25 cellular contexts compared by ENCODE assay signal in the genomic region with DNA sequence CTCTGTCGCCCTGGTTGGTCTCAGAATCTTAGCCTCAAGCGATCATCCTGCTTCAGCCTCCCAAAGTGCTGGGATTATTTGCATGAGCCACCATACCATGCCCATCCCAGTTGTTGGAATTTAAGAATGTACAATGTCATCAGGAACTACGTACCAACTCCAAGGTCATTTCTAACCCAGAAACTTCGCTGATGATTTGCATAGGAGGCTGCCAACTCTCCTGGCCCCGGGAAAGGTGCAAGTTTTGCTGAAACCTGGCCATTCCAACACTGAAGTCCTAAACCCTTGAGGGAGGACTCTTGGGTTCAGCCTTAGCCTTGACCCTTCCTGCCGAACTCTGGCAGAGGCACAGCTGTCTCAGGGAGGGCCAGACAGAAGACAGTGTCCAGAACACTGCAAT. TPM values are rescaled to one million over a fixed set of nuclear protein-coding genes. Genes with fewer than 3 reads are reported as not detected.
"Had no signal": no experiment of that assay in that cellular context is flagged by ENCODE, and none has a peak within 500 bp of the region (broad histone marks: within the 10 kb centered on the region; RNA-seq: fewer than 3 reads in every experiment).

No MANE protein-coding gene starts in this region.

- DNase-seq: activated CD4-positive, alpha-beta T cell treated with anti-CD3 and anti-CD28 coated beads for 48 hours; activated CD8-positive, alpha-beta memory T cell treated with anti-CD3 and anti-CD28 coated beads, Interleukin-2, amount 50 U/mL, for 4 hours; activated CD8-positive, alpha-beta T cell treated with anti-CD3 and anti-CD28 coated beads, Interleukin-2, amount 10 ng/mL, durations not matched to agents 7 days and 5 days; activated gamma-delta T cell; activated T-cell treated with anti-CD3 and anti-CD28 coated beads, Interleukin-2, amount 50 U/mL, for 72 hours; anterior cingulate cortex; dermis blood vessel endothelial cell; endodermal cell; retina; stimulated activated CD4-positive, alpha-beta T cell treated with anti-CD3 and anti-CD28 coated beads, Interleukin-15, amount 100 ng/mL, for 24 hours; stimulated activated CD4-positive, alpha-beta T cell treated with anti-CD3 and anti-CD28 coated beads, Interleukin-4, amount 100 ng/mL, for 1 hour; stimulated activated naive B cell treated with anti-CD40 and anti-IgM and Interleukin-4, amounts not matched to agents 10 μg/mL and 1 μg/mL and 100 μg/mL, for 72 hours; SW 1271; upper lobe of left lung had no signal

- FAIRE-seq: keratinocyte, TTC549 had no signal

- ATAC-seq: activated CD8-positive, alpha-beta T cell treated with anti-CD3 and anti-CD28 coated beads, Interleukin-2, amount 10 ng/mL, durations not matched to agents 7 days and 5 days; activated naive CD4-positive, alpha-beta T cell treated with anti-CD3 and anti-CD28 coated beads, Interleukin-2, amount 50 U/mL, for 72 hours; activated T-cell treated with anti-CD3 and anti-CD28 coated beads, Interleukin-2, amount 50 U/mL, for 72 hours; gastroesophageal sphincter; left lung; natural killer cell treated with Interleukin-12 subunit alpha and Interleukin-12 subunit beta and Interleukin-15 and Interleukin-18, amount 100 ng/mL, for 72 hours; stimulated activated naive B cell treated with anti-CD40 and anti-IgM and Interleukin-4, amounts not matched to agents 10 μg/mL and 1 μg/mL and 100 μg/mL, for 72 hours; WTC11 had no signal

- H3K27ac Mint-ChIP-seq: activated CD8-positive, alpha-beta T cell treated with anti-CD3 and anti-CD28 coated beads, Interleukin-2, amount 10 ng/mL, durations not matched to agents 7 days and 5 days; activated naive CD4-positive, alpha-beta T cell treated with anti-CD3 and anti-CD28 coated beads, Interleukin-2, amount 50 U/mL, for 72 hours; activated T-cell treated with anti-CD3 and anti-CD28 coated beads, Interleukin-2, amount 50 U/mL, for 72 hours; endodermal cell; memory B cell; natural killer cell treated with Interleukin-12 subunit alpha and Interleukin-12 subunit beta and Interleukin-15 and Interleukin-18, amount 100 ng/mL, for 72 hours; stimulated activated naive B cell treated with anti-CD40 and anti-IgM and Interleukin-4, amounts not matched to agents 10 μg/mL and 1 μg/mL and 100 μg/mL, for 72 hours; WTC11 had no signal

- H3K27me3 Mint-ChIP-seq: natural killer cell treated with Interleukin-12 subunit alpha and Interleukin-12 subunit beta and Interleukin-15 and Interleukin-18, amount 100 ng/mL, for 72 hours had no signal

- H3K36me3 ChIP-seq: breast epithelium, gastroesophageal sphincter, left lung, upper lobe of left lung had no signal

- H3K36me3 Mint-ChIP-seq: natural killer cell treated with Interleukin-12 subunit alpha and Interleukin-12 subunit beta and Interleukin-15 and Interleukin-18, amount 100 ng/mL, for 72 hours; WTC11 had no signal

- H3K4me3 ChIP-seq: breast epithelium, gastroesophageal sphincter, left lung, skin epidermis, upper lobe of left lung had no signal

- H3K4me3 Mint-ChIP-seq: activated CD8-positive, alpha-beta T cell treated with anti-CD3 and anti-CD28 coated beads, Interleukin-2, amount 10 ng/mL, durations not matched to agents 7 days and 5 days; activated T-cell treated with anti-CD3 and anti-CD28 coated beads, Interleukin-2, amount 50 U/mL, for 72 hours; endodermal cell; memory B cell; natural killer cell treated with Interleukin-12 subunit alpha and Interleukin-12 subunit beta and Interleukin-15 and Interleukin-18, amount 100 ng/mL, for 72 hours; stimulated activated naive B cell treated with anti-CD40 and anti-IgM and Interleukin-4, amounts not matched to agents 10 μg/mL and 1 μg/mL and 100 μg/mL, for 72 hours; WTC11 had no signal

- H3K27ac ChIP-seq: breast epithelium, left lung had no signal

- H3K27me3 ChIP-seq: breast epithelium, gastroesophageal sphincter, upper lobe of left lung had no signal

- H3K9me3 Mint-ChIP-seq: activated naive CD4-positive, alpha-beta T cell treated with anti-CD3 and anti-CD28 coated beads, Interleukin-2, amount 50 U/mL, for 72 hours; activated T-cell treated with anti-CD3 and anti-CD28 coated beads, Interleukin-2, amount 50 U/mL, for 72 hours; endodermal cell; memory B cell; natural killer cell treated with Interleukin-12 subunit alpha and Interleukin-12 subunit beta and Interleukin-15 and Interleukin-18, amount 100 ng/mL, for 72 hours; stimulated activated naive B cell treated with anti-CD40 and anti-IgM and Interleukin-4, amounts not matched to agents 10 μg/mL and 1 μg/mL and 100 μg/mL, for 72 hours; WTC11 had no signal

- H3K9me3 ChIP-seq: breast epithelium, gastroesophageal sphincter, left lung, upper lobe of left lung had no signal

RNA-seq across cellular contexts. Expression of a gene that starts 2.9 kb away (rescaled TPM):
- total RNA-seq: T-helper 2 cell treated with Interferon-gamma antibody and Interleukin-4, amounts not matched to agents 100 ng/mL and 5 ng/mL, for 36 hours had no signal
